Comparison of ENCODE assay signal across 38 cellular contexts in the genomic region with DNA sequence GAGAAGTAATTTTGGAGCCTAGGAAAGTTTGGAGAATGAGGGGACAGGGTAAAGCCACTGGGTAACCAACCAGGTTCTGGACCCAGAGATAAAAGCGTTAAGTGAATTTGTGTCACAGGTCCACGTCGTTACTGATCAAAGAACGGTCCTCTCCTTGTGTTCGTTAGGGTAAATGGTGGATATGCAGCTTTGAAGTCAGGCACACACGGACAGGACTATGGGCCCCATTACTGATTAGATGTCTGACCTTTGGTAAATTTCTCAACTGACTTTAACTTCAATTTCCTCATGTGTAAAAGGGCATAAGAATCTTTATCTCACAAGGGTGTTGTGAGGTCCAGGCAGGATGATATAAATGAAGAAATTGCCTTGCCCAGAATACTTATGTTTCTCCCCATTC.
"Had no signal": no experiment of that assay in that cellular context is flagged by ENCODE, and none has a peak within 500 bp of the region (broad histone marks: within the 10 kb centered on the region; RNA-seq: fewer than 3 reads in every experiment).

No MANE protein-coding gene starts in this region.

- H3K36me3 Mint-ChIP-seq: activated CD4-positive, alpha-beta memory T cell treated with anti-CD3 and anti-CD28 coated beads for 36 hours; activated naive CD4-positive, alpha-beta T cell treated with anti-CD3 and anti-CD28 coated beads, Interleukin-2, amount 50 U/mL, for 72 hours; activated naive CD8-positive, alpha-beta T cell treated with anti-CD3 and anti-CD28 coated beads for 36 hours had no signal

- H3K9me3 Mint-ChIP-seq: activated CD4-positive, alpha-beta memory T cell treated with anti-CD3 and anti-CD28 coated beads for 36 hours; activated CD4-positive, alpha-beta T cell treated with anti-CD3 and anti-CD28 coated beads, Interleukin-2, amount 10 ng/mL, durations not matched to agents 24 days and 14 days; activated CD8-positive, alpha-beta T cell treated with anti-CD3 and anti-CD28 coated beads for 36 hours; activated naive CD4-positive, alpha-beta T cell treated with anti-CD3 and anti-CD28 coated beads for 36 hours; activated naive CD4-positive, alpha-beta T cell treated with anti-CD3 and anti-CD28 coated beads, Interleukin-2, amount 50 U/mL, for 72 hours; activated naive CD8-positive, alpha-beta T cell treated with anti-CD3 and anti-CD28 coated beads for 36 hours; activated T-cell treated with anti-CD3 and anti-CD28 coated beads, Interleukin-2, amount 50 U/mL, for 4 hours; activated T-cell treated with anti-CD3 and anti-CD28 coated beads, Interleukin-2, amount 50 U/mL, for 72 hours; activated T-helper 1 cell treated with anti-CD3 and anti-CD28 coated beads, Interleukin-12 subunit alpha, Interleukin-12 subunit beta, Interleukin-2, Interleukin-4 antibody, amounts not matched to agents 30 ng/mL and 10 ng/mL and 1 ng/mL, durations not matched to agents 14 hours and 24 hours and 36 hours; activated T-helper 17 cell treated with anti-CD3 and anti-CD28 coated beads, Interleukin-2, amount 50 U/mL, for 72 hours; T-helper 1 cell treated with Interleukin-12 subunit alpha and Interleukin-12 subunit beta and Interleukin-4 antibody, amounts not matched to agents 30 μg/mL and 1 μg/mL, for 36 hours; T-helper 2 cell treated with Interferon-gamma antibody and Interleukin-4, amounts not matched to agents 5 μg/mL and 100 μg/mL, for 36 hours had no signal

- H3K36me3 ChIP-seq: adrenal gland, brain microvascular endothelial cell, breast epithelium had no signal

- H3K9me3 ChIP-seq: adrenal gland, body of pancreas, breast epithelium had no signal

- H3K27ac Mint-ChIP-seq: activated B cell treated with CpG ODN at 0.5 μM for 24 hours; activated CD4-positive, alpha-beta memory T cell treated with anti-CD3 and anti-CD28 coated beads for 36 hours; activated CD4-positive, alpha-beta T cell treated with anti-CD3 and anti-CD28 coated beads, Interleukin-2, amount 10 ng/mL, durations not matched to agents 24 days and 14 days; activated CD8-positive, alpha-beta T cell treated with anti-CD3 and anti-CD28 coated beads for 36 hours; activated naive CD4-positive, alpha-beta T cell treated with anti-CD3 and anti-CD28 coated beads for 36 hours; activated naive CD4-positive, alpha-beta T cell treated with anti-CD3 and anti-CD28 coated beads, Interleukin-2, amount 50 U/mL, for 72 hours; activated naive CD8-positive, alpha-beta T cell treated with anti-CD3 and anti-CD28 coated beads for 36 hours; activated T-cell treated with anti-CD3 and anti-CD28 coated beads, Interleukin-2, amount 50 U/mL, for 72 hours; activated T-helper 1 cell treated with anti-CD3 and anti-CD28 coated beads, Interleukin-12 subunit alpha, Interleukin-12 subunit beta, Interleukin-2, Interleukin-4 antibody, amounts not matched to agents 30 ng/mL and 10 ng/mL and 1 ng/mL, durations not matched to agents 14 hours and 24 hours and 36 hours; activated T-helper 17 cell treated with anti-CD3 and anti-CD28 coated beads, Interleukin-2, amount 50 U/mL, for 72 hours; T-helper 1 cell treated with Interleukin-12 subunit alpha and Interleukin-12 subunit beta and Interleukin-4 antibody, amounts not matched to agents 30 μg/mL and 1 μg/mL, for 36 hours; T-helper 2 cell treated with Interferon-gamma antibody and Interleukin-4, amounts not matched to agents 5 μg/mL and 100 μg/mL, for 36 hours had no signal

- H3K4me3 Mint-ChIP-seq: activated B cell treated with CpG ODN at 0.5 μM for 24 hours; activated CD4-positive, alpha-beta memory T cell treated with anti-CD3 and anti-CD28 coated beads for 36 hours; activated CD4-positive, alpha-beta T cell treated with anti-CD3 and anti-CD28 coated beads, Interleukin-2, amount 10 ng/mL, durations not matched to agents 24 days and 14 days; activated CD8-positive, alpha-beta T cell treated with anti-CD3 and anti-CD28 coated beads for 36 hours; activated naive CD4-positive, alpha-beta T cell treated with anti-CD3 and anti-CD28 coated beads for 36 hours; activated naive CD8-positive, alpha-beta T cell treated with anti-CD3 and anti-CD28 coated beads for 36 hours; activated T-cell treated with anti-CD3 and anti-CD28 coated beads, Interleukin-2, amount 50 U/mL, for 4 hours; activated T-cell treated with anti-CD3 and anti-CD28 coated beads, Interleukin-2, amount 50 U/mL, for 72 hours; activated T-helper 1 cell treated with anti-CD3 and anti-CD28 coated beads, Interleukin-12 subunit alpha, Interleukin-12 subunit beta, Interleukin-2, Interleukin-4 antibody, amounts not matched to agents 30 ng/mL and 10 ng/mL and 1 ng/mL, durations not matched to agents 14 hours and 24 hours and 36 hours; activated T-helper 17 cell treated with anti-CD3 and anti-CD28 coated beads, Interleukin-2, amount 50 U/mL, for 72 hours; T-helper 1 cell treated with Interleukin-12 subunit alpha and Interleukin-12 subunit beta and Interleukin-4 antibody, amounts not matched to agents 30 μg/mL and 1 μg/mL, for 36 hours; T-helper 2 cell treated with Interferon-gamma antibody and Interleukin-4, amounts not matched to agents 5 μg/mL and 100 μg/mL, for 36 hours had no signal

- DNase-seq: activated B cell treated with CpG ODN at 0.5 μM for 24 hours; activated CD4-positive, alpha-beta memory T cell treated with anti-CD3 and anti-CD28 coated beads for 36 hours; activated CD4-positive, alpha-beta T cell treated with anti-CD3 and anti-CD28 coated beads for 4 hours; activated CD4-positive, alpha-beta T cell treated with anti-CD3 and anti-CD28 coated beads, Interleukin-2, amount 10 ng/mL, durations not matched to agents 24 days and 14 days; activated CD4-positive, alpha-beta T cell treated with anti-CD3 and anti-CD28 coated beads, Interleukin-2, amount 50 U/mL, for 1 hour; activated CD4-positive, alpha-beta T cell treated with anti-CD3 and anti-CD28 coated beads, Interleukin-2, amount 50 U/mL, for 4 hours; activated CD4-positive, CD25-positive, alpha-beta regulatory T cell treated with anti-CD3 and anti-CD28 coated beads, Interleukin-2, amount 50 U/mL, for 72 hours; activated CD8-positive, alpha-beta memory T cell treated with anti-CD3 and anti-CD28 coated beads, Interleukin-2, amount 50 U/mL, for 4 hours; activated CD8-positive, alpha-beta T cell treated with anti-CD3 and anti-CD28 coated beads for 36 hours; activated effector memory CD4-positive, alpha-beta T cell treated with anti-CD3 and anti-CD28 coated beads, Interleukin-2, amount 50 U/mL, for 16 hours; activated gamma-delta T cell treated with Interleukin-2 at 50 U/mL for 16 hours; activated naive CD4-positive, alpha-beta T cell; activated naive CD4-positive, alpha-beta T cell treated with anti-CD3 and anti-CD28 coated beads for 36 hours; activated naive CD4-positive, alpha-beta T cell treated with anti-CD3 and anti-CD28 coated beads, Interleukin-2, amount 50 U/mL, for 16 hours; activated naive CD8-positive, alpha-beta T cell treated with anti-CD3 and anti-CD28 coated beads for 36 hours; activated T-cell treated with anti-CD3 and anti-CD28 coated beads for 4 hours; activated T-cell treated with anti-CD3 and anti-CD28 coated beads, Interleukin-2, amount 50 U/mL, for 1 hour; activated T-cell treated with anti-CD3 and anti-CD28 coated beads, Interleukin-2, amount 50 U/mL, for 4 hours; activated T-cell treated with anti-CD3 and anti-CD28 coated beads, Interleukin-2, amount 50 U/mL, for 72 hours; adrenal gland; amniotic stem cell; aorta; body of pancreas; brain microvascular endothelial cell; central memory CD4-positive, alpha-beta T cell; SW 1271; T-helper 1 cell; T-helper 2 cell; T-helper 9 cell had no signal

- H3K4me1 Mint-ChIP-seq: activated T-helper 17 cell treated with anti-CD3 and anti-CD28 coated beads, Interleukin-2, amount 50 U/mL, for 72 hours had no signal

- H3K4me3 ChIP-seq: adrenal gland, body of pancreas, breast epithelium had no signal

- H3K27me3 ChIP-seq: body of pancreas had no signal

- H3K4me1 ChIP-seq: breast epithelium had no signal

- ATAC-seq: activated CD8-positive, alpha-beta T cell treated with anti-CD3 and anti-CD28 coated beads for 36 hours; activated naive CD4-positive, alpha-beta T cell treated with anti-CD3 and anti-CD28 coated beads, Interleukin-2, amount 50 U/mL, for 72 hours; activated T-cell treated with anti-CD3 and anti-CD28 coated beads, Interleukin-2, amount 50 U/mL, for 4 hours; activated T-cell treated with anti-CD3 and anti-CD28 coated beads, Interleukin-2, amount 50 U/mL, for 72 hours; activated T-helper 17 cell treated with anti-CD3 and anti-CD28 coated beads, Interleukin-2, amount 50 U/mL, for 72 hours; body of pancreas had no signal

- FAIRE-seq: astrocyte, TTC549 had no signal

- H3K27ac ChIP-seq: adrenal gland, body of pancreas, brain microvascular endothelial cell, breast epithelium, VCaP had no signal
